In the genomic region with DNA sequence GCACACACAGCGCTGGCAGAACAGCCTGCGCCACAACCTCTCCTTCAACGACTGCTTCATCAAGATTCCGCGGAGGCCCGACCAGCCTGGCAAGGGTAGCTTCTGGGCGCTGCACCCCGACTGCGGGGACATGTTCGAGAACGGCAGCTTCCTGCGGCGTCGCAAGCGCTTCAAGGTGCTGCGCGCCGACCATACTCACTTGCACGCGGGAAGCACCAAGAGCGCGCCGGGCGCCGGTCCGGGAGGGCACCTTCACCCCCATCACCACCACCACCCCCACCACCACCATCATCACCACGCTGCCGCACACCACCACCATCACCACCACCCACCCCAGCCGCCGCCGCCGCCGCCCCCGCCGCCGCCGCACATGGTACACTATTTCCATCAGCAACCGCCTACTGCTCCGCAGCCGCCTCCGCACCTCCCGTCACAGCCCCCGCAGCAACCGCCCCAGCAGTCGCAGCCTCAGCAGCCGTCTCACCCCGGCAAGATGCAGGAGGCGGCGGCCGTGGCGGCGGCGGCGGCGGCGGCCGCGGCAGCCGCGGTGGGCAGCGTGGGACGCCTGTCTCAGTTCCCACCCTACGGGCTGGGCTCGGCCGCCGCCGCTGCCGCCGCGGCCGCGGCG, we compare ENCODE assay signal across 12 cellular contexts. TPM values are rescaled to one million over a fixed set of nuclear protein-coding genes. Genes with fewer than 3 reads are reported as not detected.
DNase-seq lines count a peak whose midpoint lies in the region; ATAC-seq lines count a peak whose summit lies in the region.
"Had no signal": no experiment of that assay in that cellular context is flagged by ENCODE, and none has a peak within 500 bp of the region (broad histone marks: within the 10 kb centered on the region; RNA-seq: fewer than 3 reads in every experiment).

No MANE protein-coding gene starts in this region.

- no peak for ATAC-seq in stimulated activated effector memory CD8-positive, alpha-beta T cell treated with anti-CD3 and anti-CD28 coated beads, Interleukin-12 subunit alpha, Interleukin-12 subunit beta, amount 100 ng/mL, for 72 hours
- ATAC-seq in GM19463 (IDR thresholded peaks at IDR 0.05; ENCODE audit: unreplicated experiment) (no peak), HG03439 (IDR thresholded peaks at IDR 0.05; ENCODE audit: unreplicated experiment) (no peak)

- DNase-seq in activated T-cell treated with anti-CD3 and anti-CD28 coated beads for 4 hours (peak; percentile 31), glomerular visceral epithelial cell (ENCODE audit: extremely low spot score) (no peak)
- no peak for DNase-seq in activated T-cell treated with anti-CD3 and anti-CD28 coated beads, Interleukin-2, amount 50 U/mL, for 1 hour
- peak; percentile 61 for DNase-seq in activated CD4-positive, alpha-beta T cell treated with anti-CD3 and anti-CD28 coated beads, Interleukin-2, amount 10 ng/mL, durations not matched to agents 24 days and 14 days
- peak in 1 of 2 donors; percentile 50 for DNase-seq in stimulated activated effector memory CD8-positive, alpha-beta T cell treated with anti-CD3 and anti-CD28 coated beads, Interleukin-12 subunit alpha, Interleukin-12 subunit beta, amount 100 ng/mL, for 72 hours (ENCODE audit: low spot score in 2 of 2)
- DNase-seq: central memory CD4-positive, alpha-beta T cell; NCI-H1105 had no signal

- intact Hi-C loops in activated CD4-positive, alpha-beta T cell treated with anti-CD3 and anti-CD28 coated beads, Interleukin-2, amount 10 ng/mL, durations not matched to agents 24 days and 14 days (cut with micrococcal nuclease) = loop anchor here (10.0 kb wide), 1 partner anchor 115 kb away; a partner anchor contains a TSS

- H3K27ac Mint-ChIP-seq in activated CD4-positive, alpha-beta T cell treated with anti-CD3 and anti-CD28 coated beads, Interleukin-2, amount 10 ng/mL, durations not matched to agents 24 days and 14 days = peak overlapping the region; percentile 76
- H3K27ac Mint-ChIP-seq in stimulated activated effector memory CD8-positive, alpha-beta T cell treated with anti-CD3 and anti-CD28 coated beads, Interleukin-12 subunit alpha, Interleukin-12 subunit beta, amount 100 ng/mL, for 72 hours = no peak overlapping the region

- peak overlapping the region; percentile 17 for H3K4me3 ChIP-seq in iPS-11a (ENCODE audit: low read depth, low read length)
- H3K4me3 ChIP-seq: SK-N-MC had no signal

- peaks cover 9% of the 10 kb centered on the region for H3K4me1 Mint-ChIP-seq in activated CD4-positive, alpha-beta T cell treated with anti-CD3 and anti-CD28 coated beads, Interleukin-2, amount 10 ng/mL, durations not matched to agents 24 days and 14 days
- peaks cover 44% of the 10 kb centered on the region for H3K4me1 Mint-ChIP-seq in stimulated activated effector memory CD8-positive, alpha-beta T cell treated with anti-CD3 and anti-CD28 coated beads, Interleukin-12 subunit alpha, Interleukin-12 subunit beta, amount 100 ng/mL, for 72 hours

- peaks cover 14% of the 10 kb centered on the region for H3K9me3 Mint-ChIP-seq in activated CD4-positive, alpha-beta T cell treated with anti-CD3 and anti-CD28 coated beads, Interleukin-2, amount 10 ng/mL, durations not matched to agents 24 days and 14 days
- no peaks in the 10 kb centered on the region for H3K9me3 Mint-ChIP-seq in stimulated activated effector memory CD8-positive, alpha-beta T cell treated with anti-CD3 and anti-CD28 coated beads, Interleukin-12 subunit alpha, Interleukin-12 subunit beta, amount 100 ng/mL, for 72 hours

- peaks cover 78% of the 10 kb centered on the region for H3K27me3 Mint-ChIP-seq in activated CD4-positive, alpha-beta T cell treated with anti-CD3 and anti-CD28 coated beads, Interleukin-2, amount 10 ng/mL, durations not matched to agents 24 days and 14 days

- peaks cover 14% of the 10 kb centered on the region for H3K36me3 Mint-ChIP-seq in activated CD4-positive, alpha-beta T cell treated with anti-CD3 and anti-CD28 coated beads, Interleukin-2, amount 10 ng/mL, durations not matched to agents 24 days and 14 days (ENCODE audit: low read depth)
- H3K36me3 Mint-ChIP-seq in stimulated activated effector memory CD8-positive, alpha-beta T cell treated with anti-CD3 and anti-CD28 coated beads, Interleukin-12 subunit alpha, Interleukin-12 subunit beta, amount 100 ng/mL, for 72 hours = no peaks in the 10 kb centered on the region

- H3K4me3 Mint-ChIP-seq in activated CD4-positive, alpha-beta T cell treated with anti-CD3 and anti-CD28 coated beads, Interleukin-2, amount 10 ng/mL, durations not matched to agents 24 days and 14 days = peak overlapping the region; percentile 26
- H3K4me3 Mint-ChIP-seq in stimulated activated effector memory CD8-positive, alpha-beta T cell treated with anti-CD3 and anti-CD28 coated beads, Interleukin-12 subunit alpha, Interleukin-12 subunit beta, amount 100 ng/mL, for 72 hours = peak overlapping the region; percentile 25

RNA-seq across cellular contexts. Expression of a gene that starts 0.5 kb away (rescaled TPM):
- total RNA-seq in activated CD4-positive, alpha-beta T cell treated with anti-CD3 and anti-CD28 coated beads, Interleukin-2, amount 10 ng/mL, durations not matched to agents 24 days and 14 days = not detected in 2 replicates
- total RNA-seq: left lobe of liver had no signal

Comparison
In these comparisons a context has a peak if more than half of its experiments do, and no peak if none do; other contexts are left out.
1. DNase-seq: peak in activated T-cell treated with anti-CD3 and anti-CD28 coated beads for 4 hours (single experiment) and activated CD4-positive, alpha-beta T cell treated with anti-CD3 and anti-CD28 coated beads, Interleukin-2, amount 10 ng/mL, durations not matched to agents 24 days and 14 days (single experiment); none in activated T-cell treated with anti-CD3 and anti-CD28 coated beads, Interleukin-2, amount 50 U/mL, for 1 hour (single experiment) and glomerular visceral epithelial cell (single experiment).